Comparison of ENCODE assay signal across 8 cellular contexts in the genomic region with DNA sequence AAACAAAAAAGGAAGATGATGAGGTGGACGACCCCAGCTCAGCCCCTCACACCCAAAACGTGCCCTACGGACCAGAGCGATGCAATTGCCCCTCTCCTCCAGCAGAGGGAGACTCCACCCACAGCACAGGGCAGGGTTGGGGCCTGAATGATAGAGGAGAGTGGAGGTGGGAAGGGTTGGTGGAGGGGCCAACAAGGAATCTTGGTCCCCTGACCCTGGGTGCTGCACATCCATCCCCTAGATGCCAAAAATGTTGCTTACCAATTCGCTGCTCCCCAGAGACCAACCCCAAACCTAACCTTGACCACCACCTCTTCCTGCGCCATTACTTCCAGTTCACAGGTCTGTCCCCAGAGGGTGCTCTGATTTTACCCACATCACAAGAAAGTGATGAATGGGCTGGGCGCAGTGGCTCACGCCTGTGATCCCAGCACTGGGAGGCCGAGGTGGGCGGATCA. TPM values are rescaled to one million over a fixed set of nuclear protein-coding genes. Genes with fewer than 3 reads are reported as not detected.
DNase-seq lines count a peak whose midpoint lies in the region; ATAC-seq lines count a peak whose summit lies in the region.

No MANE protein-coding gene starts in this region.

- H3K27ac Mint-ChIP-seq in naive thymus-derived CD8-positive, alpha-beta T cell, result peak overlapping the region in 2 of 10 donors; percentile 39 to 53

- H3K4me3 Mint-ChIP-seq in naive thymus-derived CD8-positive, alpha-beta T cell, result no peak overlapping the region

- no peaks in the 10 kb centered on the region for H3K4me1 ChIP-seq in aorta (ENCODE audit: control insufficient read depth in 1 of 2, insufficient read depth in 2 of 2, low read length in 2 of 2)

- no peaks in the 10 kb centered on the region for H3K36me3 ChIP-seq in aorta (ENCODE audit: control insufficient read depth in 1 of 2, insufficient read depth in 2 of 2, low read length in 1 of 2)

- peaks cover 0 to 2% (median 0%) of the 10 kb centered on the region in 3 donors for H3K36me3 Mint-ChIP-seq in naive thymus-derived CD8-positive, alpha-beta T cell

- peaks cover 8 to 22% (median 11%) of the 10 kb centered on the region in 4 donors for H3K4me1 Mint-ChIP-seq in naive thymus-derived CD8-positive, alpha-beta T cell

- intact Hi-C loops in aorta (cut with DNase I), result no loop called here

- peak; percentile 91 to 96 for ATAC-seq in naive thymus-derived CD8-positive, alpha-beta T cell
- peak; percentile 75 for ATAC-seq in aorta (ENCODE audit: low FRiP score)

- H3K27ac ChIP-seq in aorta (ENCODE audit: low read depth in 1 of 2, low read length in 2 of 2), result no peak overlapping the region

- WGBS in aorta, 2 donors, result 31 to 33% methylated on average over 10 of the region's 10 CpGs

- POLR2A ChIA-PET in naive thymus-derived CD8-positive, alpha-beta T cell (lab: Charles Lee), result interaction anchor here (0.5 to 1.5 kb wide), 4 partner anchors 12 to 89 kb away, joined by 3 to 4 read pairs (median 3); partner anchors contain the start of gene P2RX5

- no peaks in the 10 kb centered on the region for H3K27me3 ChIP-seq in aorta (ENCODE audit: control insufficient read depth in 1 of 2, insufficient read depth in 2 of 2, low read length in 1 of 2)

- no peaks in the 10 kb centered on the region for H3K27me3 Mint-ChIP-seq in naive thymus-derived CD8-positive, alpha-beta T cell

- no peaks in the 10 kb centered on the region for H3K9me3 ChIP-seq in aorta (ENCODE audit: control insufficient read depth, low read length)

- H3K4me3 ChIP-seq in aorta (ENCODE audit: low read length in 2 of 2), result no peak overlapping the region

- H3K9me3 Mint-ChIP-seq in naive thymus-derived CD8-positive, alpha-beta T cell, result no peaks in the 10 kb centered on the region

- DNase-seq in NCI-H1436 (lab: John Stamatoyannopoulos, UW) (peak; percentile 41), NCI-H1436 treated with DMSO at 0.1 percent for 48 hours (lab: John Stamatoyannopoulos, UW) (no peak), KG1 (lab: John Stamatoyannopoulos, UW) (peak; percentile 6), aorta (no peak), putamen (ENCODE audit: low spot score) (no peak)
- peak; percentile 58 to 62 for DNase-seq in activated CD4-positive, alpha-beta T cell treated with anti-CD3 and anti-CD28 coated beads for 4 hours
- DNase-seq in effector CD4-positive, alpha-beta T cell, result peak; percentile 31
- peak; percentile 28 to 79 (median 58) for DNase-seq in naive thymus-derived CD8-positive, alpha-beta T cell

RNA-seq across cellular contexts. Expression of gene P2RX5, which starts 12.9 kb away (rescaled TPM):
- 10 to 100 TPM; 22.1 to 23.7 TPM for total RNA-seq in naive thymus-derived CD8-positive, alpha-beta T cell
- 10 to 100 TPM; 15.6 to 23.6 (median 16.7) TPM for polyA plus RNA-seq in naive thymus-derived CD8-positive, alpha-beta T cell
- 1 to 10 TPM; 1.0 to 1.3 TPM for total RNA-seq in aorta
- 1 to 10 TPM in 1 of 2 donors, under 1 TPM in 1; 0.61 to 4.9 TPM for polyA plus RNA-seq in aorta

RNA-seq across cellular contexts. Expression of gene EMC6, which starts 14.5 kb away (rescaled TPM):
- 10 to 100 TPM; 29.8 TPM for total RNA-seq in naive thymus-derived CD8-positive, alpha-beta T cell
- polyA plus RNA-seq in naive thymus-derived CD8-positive, alpha-beta T cell, result 10 to 100 TPM; 83.3 to 97.0 (median 92.5) TPM
- total RNA-seq in aorta, result 10 to 100 TPM; 19.2 to 25.7 TPM
- 10 to 100 TPM; 33.1 to 48.5 TPM for polyA plus RNA-seq in aorta

RNA-seq across cellular contexts. Expression of gene TAX1BP3, which starts 14.7 kb away (rescaled TPM):
- 10 to 100 TPM; 12.0 to 14.6 TPM for total RNA-seq in naive thymus-derived CD8-positive, alpha-beta T cell
- polyA plus RNA-seq in naive thymus-derived CD8-positive, alpha-beta T cell, result 10 to 100 TPM; 26.6 to 28.1 (median 27.4) TPM
- 100 to 1,000 TPM; 101 to 108 TPM for total RNA-seq in aorta
- polyA plus RNA-seq in aorta, result 100 to 1,000 TPM in 1 of 2 donors, 10 to 100 TPM in 1; 93.2 to 155 TPM

RNA-seq across cellular contexts. Expression of gene HASPIN, which starts 40.6 kb away (rescaled TPM):
- total RNA-seq in naive thymus-derived CD8-positive, alpha-beta T cell, result under 1 TPM; 0.38 to 0.57 TPM
- under 1 TPM in 2 of 3 donors, not detected in 1; 0.13 to 0.28 TPM for polyA plus RNA-seq in naive thymus-derived CD8-positive, alpha-beta T cell
- total RNA-seq in aorta, result under 1 TPM; 0.13 to 0.27 TPM
- polyA plus RNA-seq in aorta, result not detected

RNA-seq across cellular contexts. Expression of gene CTNS, which starts 46.5 kb away (rescaled TPM):
- 10 to 100 TPM in 1 of 2 experiments, 1 to 10 TPM in 1; 9.8 to 11.7 TPM for total RNA-seq in naive thymus-derived CD8-positive, alpha-beta T cell
- 1 to 10 TPM; 4.5 to 9.5 (median 8.7) TPM for polyA plus RNA-seq in naive thymus-derived CD8-positive, alpha-beta T cell
- total RNA-seq in aorta, result 10 to 100 TPM; 10.8 to 13.8 TPM
- 10 to 100 TPM in 1 of 2 donors, 1 to 10 TPM in 1; 4.4 to 12.0 TPM for polyA plus RNA-seq in aorta

Comparison
In these comparisons a context has a peak if more than half of its experiments do, and no peak if none do; other contexts are left out.
1. DNase-seq: peak in NCI-H1436 (single experiment), KG1 (single experiment), activated CD4-positive, alpha-beta T cell treated with anti-CD3 and anti-CD28 coated beads for 4 hours (2 of 2), effector CD4-positive, alpha-beta T cell (single experiment) and naive thymus-derived CD8-positive, alpha-beta T cell (10 of 10); none in NCI-H1436 treated with DMSO at 0.1 percent for 48 hours (single experiment), aorta (0 of 2) and putamen (single experiment).
2. RNA of gene P2RX5, which starts 12.9 kb away (total RNA-seq): 22.1 to 23.7 TPM in naive thymus-derived CD8-positive, alpha-beta T cell; 1.0 to 1.3 TPM in aorta; every median in the first group is over 4 times any median in the second.
3. RNA of gene TAX1BP3, which starts 14.7 kb away (total RNA-seq): 101 to 108 TPM in aorta; 12.0 to 14.6 TPM in naive thymus-derived CD8-positive, alpha-beta T cell; every median in the first group is over 4 times any median in the second.